Comparison of ENCODE assay signal across 27 cellular contexts in genomic region chr5:39765381-39765780, GRCh38.
A peak's percentile ranks its signal among the peaks of the same experiment; 100 is the strongest.
DNase-seq lines count a peak whose midpoint lies in the region; ATAC-seq, FAIRE-seq and TF ChIP-seq lines count a peak whose summit lies in the region.
"Had no signal": no experiment of that assay in that cellular context is flagged by ENCODE, and none has a peak within 500 bp of the region (broad histone marks: within the 10 kb centered on the region; RNA-seq: fewer than 3 reads in every experiment).

No MANE protein-coding gene starts in this region.

- H3K4me2 ChIP-seq in keratinocyte (ENCODE audit: control insufficient read depth, extremely low read depth, insufficient read depth, low read depth, low read length): no peak overlapping the region

- H3K27me3 Mint-ChIP-seq in activated CD8-positive, alpha-beta T cell treated with anti-CD3 and anti-CD28 coated beads, Interleukin-2, amount 10 ng/mL, durations not matched to agents 7 days and 5 days (ENCODE audit: low read depth): peaks cover 1% of the 10 kb centered on the region
- H3K27me3 Mint-ChIP-seq: progenitor cell of endocrine pancreas had no signal

- intact Hi-C loops in tibial artery (cut with DNase I; ENCODE audit: low total_unique reads): no loop called here
- intact Hi-C loops in Right ventricle myocardium inferior (cut with DNase I): no loop called here

- H3K4me3 Mint-ChIP-seq in activated CD8-positive, alpha-beta T cell treated with anti-CD3 and anti-CD28 coated beads, Interleukin-2, amount 10 ng/mL, durations not matched to agents 7 days and 5 days: no peak overlapping the region
- H3K4me3 Mint-ChIP-seq: activated CD4-positive, alpha-beta memory T cell treated with anti-CD3 and anti-CD28 coated beads for 36 hours; CD4-positive, alpha-beta memory T cell; H9; memory B cell; stimulated activated naive CD8-positive, alpha-beta T cell treated with anti-CD3 and anti-CD28 coated beads, Interleukin-15, Interleukin-2, amounts not matched to agents 100 ng/mL and 50 ng/mL, for 24 hours; T-cell had no signal

- no peaks in the 10 kb centered on the region for H3K36me3 Mint-ChIP-seq in activated CD8-positive, alpha-beta T cell treated with anti-CD3 and anti-CD28 coated beads, Interleukin-2, amount 10 ng/mL, durations not matched to agents 7 days and 5 days (ENCODE audit: low read depth)
- H3K36me3 Mint-ChIP-seq: activated CD4-positive, alpha-beta memory T cell treated with anti-CD3 and anti-CD28 coated beads for 36 hours; activated naive CD4-positive, alpha-beta T cell treated with anti-CD3 and anti-CD28 coated beads, Interleukin-2, amount 50 U/mL, for 72 hours; CD4-positive, alpha-beta memory T cell; memory B cell; T-cell had no signal

- FAIRE-seq in keratinocyte (lab: Jason Lieb, UNC): no peak

- H3K27ac ChIP-seq in keratinocyte (ENCODE audit: control insufficient read depth, insufficient read depth, low read length): no peak overlapping the region
- peak overlapping the region; percentile 9 to 12 for H3K27ac ChIP-seq in tibial artery
- H3K27ac ChIP-seq: ascending aorta, epithelial cell of prostate, Peyer's patch, SJSA1 had no signal

- in situ Hi-C loops in GM13977 (cut with MboI; ENCODE audit: low pct_unique_long_range_greater_than_20kb, low sequenced_read_pairs, unreplicated experiment): no loop called here

- H3K36me3 ChIP-seq in keratinocyte (ENCODE audit: control insufficient read depth in 2 of 2, extremely low read depth in 1 of 2, insufficient read depth in 2 of 2, low read length in 2 of 2): no peaks in the 10 kb centered on the region
- H3K36me3 ChIP-seq in tibial artery: no peaks in the 10 kb centered on the region
- H3K36me3 ChIP-seq: ascending aorta, Peyer's patch, SJSA1 had no signal

- H3K9me1 ChIP-seq in keratinocyte (ENCODE audit: control insufficient read depth, extremely low read depth, insufficient read depth, low read length): no peaks in the 10 kb centered on the region

- peak overlapping the region; percentile 47 for H2AFZ ChIP-seq in keratinocyte (ENCODE audit: control insufficient read depth, low read length)

- H3K27me3 ChIP-seq in keratinocyte (ENCODE audit: control insufficient read depth, extremely low read depth, insufficient read depth, low read length) (no peaks in the 10 kb centered on the region), tibial artery (no peaks in the 10 kb centered on the region)
- H3K27me3 ChIP-seq: ascending aorta, Peyer's patch, SJSA1 had no signal

- H3K9me3 ChIP-seq in keratinocyte (ENCODE audit: control insufficient read depth, low read depth, low read length) (no peaks in the 10 kb centered on the region), tibial artery (no peaks in the 10 kb centered on the region)
- H3K9me3 ChIP-seq: ascending aorta, Peyer's patch, SJSA1 had no signal

- TF ChIP-seq CTCF in choroid plexus epithelial cell (conservative IDR thresholded peaks at IDR 0.05; ENCODE audit: low read depth, low read length): no peak
- no peak for TF ChIP-seq CTCF in keratinocyte (optimal IDR thresholded peaks at IDR 0.05 in 1 of 3, IDR thresholded peaks at IDR 0.05 in 1 of 3, conservative IDR thresholded peaks at IDR 0.05 in 1 of 3; ENCODE audit: extremely low read depth in 1 of 3, insufficient read depth in 2 of 3, low read length in 3 of 3)
- TF ChIP-seq CTCF in tibial artery (IDR thresholded peaks at IDR 0.05): no peak
- TF ChIP-seq CTCF in GM13977 (IDR thresholded peaks at IDR 0.05; ENCODE audit: extremely low read depth, insufficient read depth, missing control alignments): no peak

- H3K4me1 ChIP-seq in keratinocyte (ENCODE audit: control insufficient read depth, extremely low read depth, insufficient read depth, low read length) (no peaks in the 10 kb centered on the region), tibial artery (peaks cover 0 to 28% (median 1%) of the 10 kb centered on the region in 4 donors)
- H3K4me1 ChIP-seq: Peyer's patch had no signal

- H3K4me3 ChIP-seq in choroid plexus epithelial cell (ENCODE audit: low read depth, low read length): no peak overlapping the region
- no peak overlapping the region for H3K4me3 ChIP-seq in keratinocyte (ENCODE audit: control insufficient read depth in 2 of 3, extremely low read depth in 1 of 3, insufficient read depth in 2 of 3, low read depth in 1 of 3, low read length in 3 of 3)
- H3K4me3 ChIP-seq in tibial artery: no peak overlapping the region
- H3K4me3 ChIP-seq: ascending aorta, Peyer's patch, SJSA1 had no signal

- no peak overlapping the region for H3K27ac Mint-ChIP-seq in activated CD8-positive, alpha-beta T cell treated with anti-CD3 and anti-CD28 coated beads, Interleukin-2, amount 10 ng/mL, durations not matched to agents 7 days and 5 days
- H3K27ac Mint-ChIP-seq: activated CD4-positive, alpha-beta memory T cell treated with anti-CD3 and anti-CD28 coated beads for 36 hours; activated naive CD4-positive, alpha-beta T cell treated with anti-CD3 and anti-CD28 coated beads, Interleukin-2, amount 50 U/mL, for 72 hours; CD4-positive, alpha-beta memory T cell; H9; memory B cell; progenitor cell of endocrine pancreas; stimulated activated naive CD8-positive, alpha-beta T cell treated with anti-CD3 and anti-CD28 coated beads, Interleukin-15, Interleukin-2, amounts not matched to agents 100 ng/mL and 50 ng/mL, for 24 hours; T-cell had no signal

- H3K79me2 ChIP-seq in keratinocyte (ENCODE audit: control insufficient read depth, insufficient read depth, low read length): no peaks in the 10 kb centered on the region

- H3K4me1 Mint-ChIP-seq in activated CD8-positive, alpha-beta T cell treated with anti-CD3 and anti-CD28 coated beads, Interleukin-2, amount 10 ng/mL, durations not matched to agents 7 days and 5 days (ENCODE audit: low read depth): no peaks in the 10 kb centered on the region
- H3K4me1 Mint-ChIP-seq: CD4-positive, alpha-beta memory T cell; H9; memory B cell; T-cell had no signal

- CTCF ChIA-PET in activated CD8-positive, alpha-beta T cell treated with anti-CD3 and anti-CD28 coated beads, Interleukin-2, amount 10 ng/mL, durations not matched to agents 7 days and 5 days (lab: Charles Lee): no interaction called here

- dilution Hi-C loops in keratinocyte (cut with MboI; ENCODE audit: extremely low pct_ligation_motif_present, low sequenced_read_pairs): no loop called here

- H3K9me3 Mint-ChIP-seq in activated CD8-positive, alpha-beta T cell treated with anti-CD3 and anti-CD28 coated beads, Interleukin-2, amount 10 ng/mL, durations not matched to agents 7 days and 5 days (ENCODE audit: insufficient read depth): no peaks in the 10 kb centered on the region
- H3K9me3 Mint-ChIP-seq: activated CD4-positive, alpha-beta memory T cell treated with anti-CD3 and anti-CD28 coated beads for 36 hours; activated naive CD4-positive, alpha-beta T cell treated with anti-CD3 and anti-CD28 coated beads, Interleukin-2, amount 50 U/mL, for 72 hours; H9; memory B cell; stimulated activated naive CD8-positive, alpha-beta T cell treated with anti-CD3 and anti-CD28 coated beads, Interleukin-15, Interleukin-2, amounts not matched to agents 100 ng/mL and 50 ng/mL, for 24 hours; T-cell had no signal

- POLR2A ChIA-PET in activated CD8-positive, alpha-beta T cell treated with anti-CD3 and anti-CD28 coated beads, Interleukin-2, amount 10 ng/mL, durations not matched to agents 7 days and 5 days (lab: Charles Lee): no interaction called here

- H3K9ac ChIP-seq in keratinocyte (ENCODE audit: control insufficient read depth, extremely low read depth, insufficient read depth, low read length): no peak overlapping the region

- no peaks in the 10 kb centered on the region for H4K20me1 ChIP-seq in keratinocyte (ENCODE audit: control insufficient read depth, extremely low read depth, insufficient read depth, low read length)

- DNase-seq in M059J (ENCODE audit: low read depth) (peak; percentile 37), choroid plexus epithelial cell (ENCODE audit: low read depth) (peak; percentile 73), keratinocyte (ENCODE audit: low read depth, low spot score) (no peak), tibial artery (no peak), Right ventricle myocardium inferior (ENCODE audit: missing footprints) (no peak), GM13977 (ENCODE audit: low spot score) (no peak), NCI-H1417 treated with DMSO at 0.1 percent for 48 hours (lab: John Stamatoyannopoulos, UW) (no peak)
- DNase-seq in activated CD8-positive, alpha-beta T cell treated with anti-CD3 and anti-CD28 coated beads, Interleukin-2, amount 10 ng/mL, durations not matched to agents 7 days and 5 days: no peak
- DNase-seq: activated CD4-positive, alpha-beta memory T cell treated with anti-CD3 and anti-CD28 coated beads for 36 hours; CD4-positive, alpha-beta memory T cell; DMS 273 treated with DMSO at 0.1 percent for 48 hours; effector CD8-positive, alpha-beta T cell; H9; hippocampal formation; NCI-H2081; NCI-H226; NCI-H69; Peyer's patch; T-cell had no signal

- ATAC-seq in Right ventricle myocardium inferior: no peak
- no peak for ATAC-seq in activated CD8-positive, alpha-beta T cell treated with anti-CD3 and anti-CD28 coated beads, Interleukin-2, amount 10 ng/mL, durations not matched to agents 7 days and 5 days
- ATAC-seq: activated naive CD4-positive, alpha-beta T cell treated with anti-CD3 and anti-CD28 coated beads, Interleukin-2, amount 50 U/mL, for 72 hours; left lobe of liver; T-cell had no signal

Comparison
In these comparisons a context has a peak if more than half of its experiments do, and no peak if none do; other contexts are left out.
1. DNase-seq: peak in M059J (single experiment) and choroid plexus epithelial cell (single experiment); none in keratinocyte (single experiment), tibial artery (0 of 2), Right ventricle myocardium inferior (single experiment), GM13977 (single experiment), NCI-H1417 treated with DMSO at 0.1 percent for 48 hours (single experiment) and activated CD8-positive, alpha-beta T cell treated with anti-CD3 and anti-CD28 coated beads, Interleukin-2, amount 10 ng/mL, durations not matched to agents 7 days and 5 days (single experiment).